15 cellular contexts compared by ENCODE assay signal in the genomic region with DNA sequence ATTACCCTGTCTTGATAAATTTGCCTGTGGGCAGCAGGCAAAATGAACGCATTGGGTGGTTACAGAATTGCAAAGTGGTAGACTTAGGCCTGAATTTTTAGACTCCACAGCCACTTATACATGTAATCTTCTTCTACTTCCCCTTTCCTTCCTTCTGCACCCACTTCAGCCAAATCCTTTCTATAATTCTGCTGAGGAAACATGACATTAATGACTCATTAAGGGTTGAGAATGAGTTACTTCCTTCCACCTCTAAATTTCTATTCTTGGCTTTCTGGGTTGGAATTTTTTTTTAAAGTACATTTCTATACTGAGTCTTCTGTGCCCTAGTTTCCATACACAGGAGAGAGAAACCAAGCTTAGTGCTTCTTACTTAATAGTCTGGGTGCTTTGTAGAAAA. TPM values are rescaled to one million over a fixed set of nuclear protein-coding genes. Genes with fewer than 3 reads are reported as not detected.
A peak's percentile ranks its signal among the peaks of the same experiment; 100 is the strongest.
DNase-seq lines count a peak whose midpoint lies in the region; ATAC-seq and TF ChIP-seq lines count a peak whose summit lies in the region.
"Had no signal": no experiment of that assay in that cellular context is flagged by ENCODE, and none has a peak within 500 bp of the region (broad histone marks: within the 10 kb centered on the region; RNA-seq: fewer than 3 reads in every experiment).

No MANE protein-coding gene starts in this region.

- no peak overlapping the region for H3K27ac ChIP-seq in naive thymus-derived CD4-positive, alpha-beta T cell (ENCODE audit: low read depth, low read length)
- H3K27ac ChIP-seq: C4-2B, SJSA1 had no signal

- no peak overlapping the region for H3K27ac Mint-ChIP-seq in activated T-helper 17 cell treated with anti-CD3 and anti-CD28 coated beads, Interleukin-2, amount 50 U/mL, for 72 hours
- no peak overlapping the region for H3K27ac Mint-ChIP-seq in naive thymus-derived CD4-positive, alpha-beta T cell
- H3K27ac Mint-ChIP-seq in WTC11: no peak overlapping the region

- no peak overlapping the region for H3K4me3 Mint-ChIP-seq in activated T-helper 17 cell treated with anti-CD3 and anti-CD28 coated beads, Interleukin-2, amount 50 U/mL, for 72 hours
- no peak overlapping the region for H3K4me3 Mint-ChIP-seq in naive thymus-derived CD4-positive, alpha-beta T cell
- H3K4me3 Mint-ChIP-seq in WTC11: no peak overlapping the region
- H3K4me3 Mint-ChIP-seq: neural crest cell had no signal

- H3K27me3 Mint-ChIP-seq in activated T-helper 17 cell treated with anti-CD3 and anti-CD28 coated beads, Interleukin-2, amount 50 U/mL, for 72 hours: no peaks in the 10 kb centered on the region
- H3K27me3 Mint-ChIP-seq in naive thymus-derived CD4-positive, alpha-beta T cell: no peaks in the 10 kb centered on the region
- no peaks in the 10 kb centered on the region; the same call in 1 of the 2 replicates for H3K27me3 Mint-ChIP-seq in WTC11 (ENCODE audit: low read depth)

- no peak overlapping the region for H3K4me3 ChIP-seq in naive thymus-derived CD4-positive, alpha-beta T cell (ENCODE audit: low read length)
- H3K4me3 ChIP-seq: SJSA1, skin epidermis had no signal

- peaks cover 15% of the 10 kb centered on the region for H3K4me1 Mint-ChIP-seq in activated T-helper 17 cell treated with anti-CD3 and anti-CD28 coated beads, Interleukin-2, amount 50 U/mL, for 72 hours
- H3K4me1 Mint-ChIP-seq in naive thymus-derived CD4-positive, alpha-beta T cell: peaks cover 0 to 8% (median 4%) of the 10 kb centered on the region in 7 donors
- H3K4me1 Mint-ChIP-seq in WTC11: peaks cover 36% of the 10 kb centered on the region

- H3K9me3 ChIP-seq in naive thymus-derived CD4-positive, alpha-beta T cell (ENCODE audit: control insufficient read depth in 2 of 3, low read length in 3 of 3): peaks cover 0 to 23% (median 0%) of the 10 kb centered on the region in 3 experiments

- ATAC-seq in GM18519 (IDR thresholded peaks at IDR 0.05; ENCODE audit: low FRiP score, unreplicated experiment) (peak; percentile 62), WTC11 (no peak), HG02759 (IDR thresholded peaks at IDR 0.05; ENCODE audit: unreplicated experiment) (no peak)
- peak; percentile 76 for ATAC-seq in activated T-helper 17 cell treated with anti-CD3 and anti-CD28 coated beads, Interleukin-2, amount 50 U/mL, for 72 hours (replicated peaks)
- peak; percentile 80 for ATAC-seq in naive thymus-derived CD4-positive, alpha-beta T cell

- no peaks in the 10 kb centered on the region for H3K36me3 ChIP-seq in naive thymus-derived CD4-positive, alpha-beta T cell (ENCODE audit: control insufficient read depth in 2 of 3, insufficient read depth in 3 of 3, low read length in 3 of 3)

- H3K27me3 ChIP-seq in naive thymus-derived CD4-positive, alpha-beta T cell (ENCODE audit: control insufficient read depth in 2 of 2, insufficient read depth in 2 of 2, low read length in 2 of 2): no peaks in the 10 kb centered on the region
- H3K27me3 ChIP-seq: SJSA1 had no signal

- peaks cover 8% of the 10 kb centered on the region for H3K36me3 Mint-ChIP-seq in activated T-helper 17 cell treated with anti-CD3 and anti-CD28 coated beads, Interleukin-2, amount 50 U/mL, for 72 hours (ENCODE audit: low read depth)
- H3K36me3 Mint-ChIP-seq in naive thymus-derived CD4-positive, alpha-beta T cell: peaks cover 5 to 42% (median 37%) of the 10 kb centered on the region in 5 donors
- H3K36me3 Mint-ChIP-seq in WTC11: peaks cover 30% of the 10 kb centered on the region

- TF ChIP-seq CTCF in WTC11 (IDR thresholded peaks at IDR 0.05): no peak

- intact Hi-C loops in naive thymus-derived CD4-positive, alpha-beta T cell (cut with micrococcal nuclease): no loop called here

- POLR2A ChIA-PET in naive thymus-derived CD4-positive, alpha-beta T cell (lab: Charles Lee): no interaction called here
- POLR2A ChIA-PET in WTC11 (lab: Charles Lee): interaction anchor here (1.0 to 1.1 kb wide), 2 partner anchors 10 kb away, joined by 3 read pairs; a partner anchor contains a TSS

- peaks cover 16% of the 10 kb centered on the region for H3K9me3 Mint-ChIP-seq in activated T-helper 17 cell treated with anti-CD3 and anti-CD28 coated beads, Interleukin-2, amount 50 U/mL, for 72 hours
- H3K9me3 Mint-ChIP-seq in naive thymus-derived CD4-positive, alpha-beta T cell: peaks cover 4 to 44% (median 19%) of the 10 kb centered on the region in 11 donors
- H3K9me3 Mint-ChIP-seq in WTC11: peaks cover 28% of the 10 kb centered on the region

- no peaks in the 10 kb centered on the region for H3K4me1 ChIP-seq in naive thymus-derived CD4-positive, alpha-beta T cell (ENCODE audit: control insufficient read depth in 2 of 2, insufficient read depth in 2 of 2, low read length in 2 of 2)
- H3K4me1 ChIP-seq: SJSA1 had no signal

- CTCF ChIA-PET in naive thymus-derived CD4-positive, alpha-beta T cell (lab: Charles Lee): no interaction called here
- CTCF ChIA-PET in WTC11 (lab: Charles Lee): interaction anchor here (0.9 kb wide), 1 partner anchor 10 kb away, joined by 3 read pairs; a partner anchor contains a TSS

- DNase-seq in M059J (ENCODE audit: low read depth) (peak; percentile 24), WTC11 (ENCODE audit: low spot score) (no peak), NCI-H187 treated with DMSO at 0.1 percent for 48 hours (lab: John Stamatoyannopoulos, UW) (no peak)
- no peak for DNase-seq in naive thymus-derived CD4-positive, alpha-beta T cell
- no peak for DNase-seq in activated CD4-positive, CD25-positive, alpha-beta regulatory T cell treated with anti-CD3 and anti-CD28 coated beads, Interleukin-2, amount 50 U/mL, for 72 hours
- DNase-seq: activated CD4-positive, alpha-beta T cell treated with anti-CD3 and anti-CD28 coated beads for 48 hours; activated gamma-delta T cell; foreskin melanocyte had no signal

TF ChIP-seq in WTC11, 78 proteins besides CTCF, POLR2A, EP300 and RAD21 (continues in another document):
- TF ChIP-seq, protein P1, sequence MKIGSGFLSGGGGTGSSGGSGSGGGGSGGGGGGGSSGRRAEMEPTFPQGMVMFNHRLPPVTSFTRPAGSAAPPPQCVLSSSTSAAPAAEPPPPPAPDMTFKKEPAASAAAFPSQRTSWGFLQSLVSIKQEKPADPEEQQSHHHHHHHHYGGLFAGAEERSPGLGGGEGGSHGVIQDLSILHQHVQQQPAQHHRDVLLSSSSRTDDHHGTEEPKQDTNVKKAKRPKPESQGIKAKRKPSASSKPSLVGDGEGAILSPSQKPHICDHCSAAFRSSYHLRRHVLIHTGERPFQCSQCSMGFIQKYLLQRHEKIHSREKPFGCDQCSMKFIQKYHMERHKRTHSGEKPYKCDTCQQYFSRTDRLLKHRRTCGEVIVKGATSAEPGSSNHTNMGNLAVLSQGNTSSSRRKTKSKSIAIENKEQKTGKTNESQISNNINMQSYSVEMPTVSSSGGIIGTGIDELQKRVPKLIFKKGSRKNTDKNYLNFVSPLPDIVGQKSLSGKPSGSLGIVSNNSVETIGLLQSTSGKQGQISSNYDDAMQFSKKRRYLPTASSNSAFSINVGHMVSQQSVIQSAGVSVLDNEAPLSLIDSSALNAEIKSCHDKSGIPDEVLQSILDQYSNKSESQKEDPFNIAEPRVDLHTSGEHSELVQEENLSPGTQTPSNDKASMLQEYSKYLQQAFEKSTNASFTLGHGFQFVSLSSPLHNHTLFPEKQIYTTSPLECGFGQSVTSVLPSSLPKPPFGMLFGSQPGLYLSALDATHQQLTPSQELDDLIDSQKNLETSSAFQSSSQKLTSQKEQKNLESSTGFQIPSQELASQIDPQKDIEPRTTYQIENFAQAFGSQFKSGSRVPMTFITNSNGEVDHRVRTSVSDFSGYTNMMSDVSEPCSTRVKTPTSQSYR (CRISPR knock-in tag; IDR thresholded peaks at IDR 0.05): no peak
- TF ChIP-seq, protein P2, sequence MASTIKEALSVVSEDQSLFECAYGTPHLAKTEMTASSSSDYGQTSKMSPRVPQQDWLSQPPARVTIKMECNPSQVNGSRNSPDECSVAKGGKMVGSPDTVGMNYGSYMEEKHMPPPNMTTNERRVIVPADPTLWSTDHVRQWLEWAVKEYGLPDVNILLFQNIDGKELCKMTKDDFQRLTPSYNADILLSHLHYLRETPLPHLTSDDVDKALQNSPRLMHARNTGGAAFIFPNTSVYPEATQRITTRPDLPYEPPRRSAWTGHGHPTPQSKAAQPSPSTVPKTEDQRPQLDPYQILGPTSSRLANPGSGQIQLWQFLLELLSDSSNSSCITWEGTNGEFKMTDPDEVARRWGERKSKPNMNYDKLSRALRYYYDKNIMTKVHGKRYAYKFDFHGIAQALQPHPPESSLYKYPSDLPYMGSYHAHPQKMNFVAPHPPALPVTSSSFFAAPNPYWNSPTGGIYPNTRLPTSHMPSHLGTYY (CRISPR knock-in tag; IDR thresholded peaks at IDR 0.05): no peak
- TF ChIP-seq, protein P3, sequence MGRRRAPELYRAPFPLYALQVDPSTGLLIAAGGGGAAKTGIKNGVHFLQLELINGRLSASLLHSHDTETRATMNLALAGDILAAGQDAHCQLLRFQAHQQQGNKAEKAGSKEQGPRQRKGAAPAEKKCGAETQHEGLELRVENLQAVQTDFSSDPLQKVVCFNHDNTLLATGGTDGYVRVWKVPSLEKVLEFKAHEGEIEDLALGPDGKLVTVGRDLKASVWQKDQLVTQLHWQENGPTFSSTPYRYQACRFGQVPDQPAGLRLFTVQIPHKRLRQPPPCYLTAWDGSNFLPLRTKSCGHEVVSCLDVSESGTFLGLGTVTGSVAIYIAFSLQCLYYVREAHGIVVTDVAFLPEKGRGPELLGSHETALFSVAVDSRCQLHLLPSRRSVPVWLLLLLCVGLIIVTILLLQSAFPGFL (CRISPR knock-in tag; IDR thresholded peaks at IDR 0.05; ENCODE audit: borderline replicate concordance): no peak
- TF ChIP-seq FOXJ3 (CRISPR knock-in tag; IDR thresholded peaks at IDR 0.05; ENCODE audit: borderline replicate concordance): no peak

RNA-seq across cellular contexts. Expression of a gene that starts 10.1 kb away (rescaled TPM):
- 55.4 and 65.5 TPM in 2 replicates for total RNA-seq in M059J (2014; rRNA removed; shearing (Covaris generic))
- total RNA-seq in activated T-helper 17 cell treated with anti-CD3 and anti-CD28 coated beads, Interleukin-2, amount 50 U/mL, for 72 hours: 10 to 100 TPM; 31.0 to 32.5 TPM
- total RNA-seq in naive thymus-derived CD4-positive, alpha-beta T cell: 10 to 100 TPM in 4 of 5 experiments, 1 to 10 TPM in 1; 7.8 to 30.0 (median 16.1) TPM
- polyA plus RNA-seq in naive thymus-derived CD4-positive, alpha-beta T cell: 10 to 100 TPM; 21.6 to 24.0 TPM
- total RNA-seq in WTC11 (2021): 62.9 to 78.1 TPM (median 74.4 TPM) in 3 replicates

Comparison
In these comparisons a context has a peak if more than half of its experiments do, and no peak if none do; other contexts are left out.
1. ATAC-seq: peak in GM18519 (single experiment), activated T-helper 17 cell treated with anti-CD3 and anti-CD28 coated beads, Interleukin-2, amount 50 U/mL, for 72 hours (single experiment) and naive thymus-derived CD4-positive, alpha-beta T cell (single experiment); none in WTC11 (single experiment) and HG02759 (single experiment).